In genomic region chr6:72968704-72969103, GRCh38 we compare ENCODE assay signal across 16 cellular contexts.
A peak's percentile ranks its signal among the peaks of the same experiment; 100 is the strongest.
DNase-seq lines count a peak whose midpoint lies in the region; ATAC-seq, FAIRE-seq and TF ChIP-seq lines count a peak whose summit lies in the region.
"Had no signal": no experiment of that assay in that cellular context is flagged by ENCODE, and none has a peak within 500 bp of the region (broad histone marks: within the 10 kb centered on the region; RNA-seq: fewer than 3 reads in every experiment).

No MANE protein-coding gene starts in this region.

- no peak overlapping the region for H2AFZ ChIP-seq in keratinocyte (ENCODE audit: control insufficient read depth, low read length)

- no peaks in the 10 kb centered on the region for H3K36me3 ChIP-seq in keratinocyte (ENCODE audit: control insufficient read depth in 2 of 2, extremely low read depth in 1 of 2, insufficient read depth in 2 of 2, low read length in 2 of 2)
- H3K36me3 ChIP-seq: heart left ventricle had no signal

- ATAC-seq in SK-N-SH treated with all-trans-retinoic acid at 6 μM for 48 hours = 0 out of 3 replicates have a peak, but pooled peaks have one; percentile 22
- ATAC-seq: heart left ventricle; natural killer cell treated with Interleukin-12 subunit alpha and Interleukin-12 subunit beta and Interleukin-15 and Interleukin-18, amount 100 ng/mL, for 72 hours had no signal

- peaks cover 15% of the 10 kb centered on the region for H3K4me1 ChIP-seq in keratinocyte (ENCODE audit: control insufficient read depth, extremely low read depth, insufficient read depth, low read length)
- H3K4me1 ChIP-seq: heart left ventricle had no signal

- dilution Hi-C loops in keratinocyte (cut with MboI; ENCODE audit: extremely low pct_ligation_motif_present, low sequenced_read_pairs) = no loop called here

- DNase-seq in Daoy (ENCODE audit: low read depth) (peak; percentile 42), LHCN-M2 (ENCODE audit: low read depth) (peak; percentile 89), keratinocyte (ENCODE audit: low read depth, low spot score) (peak; percentile 58), UCSD-AML1 (lab: John Stamatoyannopoulos, UW; ENCODE audit: unreplicated experiment) (no peak), SKM-1 treated with dmso at 0.1 percent for 144 hours (lab: John Stamatoyannopoulos, UW; ENCODE audit: unreplicated experiment) (no peak), GM10248 (ENCODE audit: extremely low spot score) (no peak)
- DNase-seq in effector CD4-positive, alpha-beta T cell = no peak
- DNase-seq: activated CD4-positive, alpha-beta T cell treated with anti-CD3 and anti-CD28 coated beads for 48 hours; DMS79 treated with DMSO at 0.1 percent for 48 hours; heart left ventricle; MM.1S; NCI-H2171; T-helper 2 cell had no signal

- no peaks in the 10 kb centered on the region for H3K79me2 ChIP-seq in keratinocyte (ENCODE audit: control insufficient read depth, insufficient read depth, low read length)

- no peak overlapping the region for H3K9ac ChIP-seq in keratinocyte (ENCODE audit: control insufficient read depth, extremely low read depth, insufficient read depth, low read length)
- H3K9ac ChIP-seq: BLaER1 had no signal

- POLR2A ChIA-PET in GM10248 (lab: Yijun Ruan, JAX) = no interaction called here

- CTCF ChIA-PET in GM10248 (lab: Yijun Ruan, JAX) = interaction anchor here (0.9 kb wide), 1 partner anchor 81 kb away, joined by 3 read pairs; no protein-coding TSS in a partner anchor

- H3K27ac ChIP-seq in keratinocyte (ENCODE audit: control insufficient read depth, insufficient read depth, low read length) = peak overlapping the region; percentile 59
- H3K27ac ChIP-seq: BLaER1, heart left ventricle had no signal

- TF ChIP-seq CTCF in keratinocyte (optimal IDR thresholded peaks at IDR 0.05 in 1 of 3, IDR thresholded peaks at IDR 0.05 in 1 of 3, conservative IDR thresholded peaks at IDR 0.05 in 1 of 3; ENCODE audit: extremely low read depth in 1 of 3, insufficient read depth in 2 of 3, low read length in 3 of 3) (no peak), GM10248 (IDR thresholded peaks at IDR 0.05; ENCODE audit: control extremely low read depth, extremely low read depth, low read depth, missing control alignments) (no peak)

- no peaks in the 10 kb centered on the region for H3K9me3 ChIP-seq in keratinocyte (ENCODE audit: control insufficient read depth, low read depth, low read length)
- H3K9me3 ChIP-seq: heart left ventricle had no signal

- H3K4me2 ChIP-seq in keratinocyte (ENCODE audit: control insufficient read depth, extremely low read depth, insufficient read depth, low read depth, low read length) = no peak overlapping the region
- H3K4me2 ChIP-seq: BLaER1 had no signal

- no peak overlapping the region for H3K4me3 ChIP-seq in keratinocyte (ENCODE audit: control insufficient read depth in 2 of 3, extremely low read depth in 1 of 3, insufficient read depth in 2 of 3, low read depth in 1 of 3, low read length in 3 of 3)
- H3K4me3 ChIP-seq: BLaER1, heart left ventricle had no signal

- H4K20me1 ChIP-seq in keratinocyte (ENCODE audit: control insufficient read depth, extremely low read depth, insufficient read depth, low read length) = no peaks in the 10 kb centered on the region
- H4K20me1 ChIP-seq: BLaER1 had no signal

- no peaks in the 10 kb centered on the region for H3K27me3 ChIP-seq in keratinocyte (ENCODE audit: control insufficient read depth, extremely low read depth, insufficient read depth, low read length)
- H3K27me3 ChIP-seq: BLaER1, heart left ventricle had no signal

- H3K9me1 ChIP-seq in keratinocyte (ENCODE audit: control insufficient read depth, extremely low read depth, insufficient read depth, low read length) = no peaks in the 10 kb centered on the region

- FAIRE-seq in keratinocyte (lab: Jason Lieb, UNC) = peak; percentile 94

TF ChIP-seq in SK-N-SH treated with all-trans-retinoic acid at 6 μM for 48 hours, 23 proteins besides CTCF, POLR2A, EP300 and RAD21 (continues in another document):
- no peak for TF ChIP-seq RARB (CRISPR knock-in tag; IDR thresholded peaks at IDR 0.05)
- no peak for TF ChIP-seq TCF4 (CRISPR knock-in tag; IDR thresholded peaks at IDR 0.05; ENCODE audit: borderline replicate concordance)
- TF ChIP-seq PATZ1 (CRISPR knock-in tag; IDR thresholded peaks at IDR 0.05; ENCODE audit: borderline replicate concordance) = no peak
- no peak for TF ChIP-seq SNAI2 (CRISPR knock-in tag; IDR thresholded peaks at IDR 0.05)
- no peak for TF ChIP-seq POU6F1 (CRISPR knock-in tag; IDR thresholded peaks at IDR 0.05; ENCODE audit: borderline replicate concordance, low read depth)
- TF ChIP-seq CSRNP3 (CRISPR knock-in tag; IDR thresholded peaks at IDR 0.05) = no peak
- no peak for TF ChIP-seq ZFP30 (CRISPR knock-in tag; IDR thresholded peaks at IDR 0.05)
- TF ChIP-seq TSHZ2 (CRISPR knock-in tag; IDR thresholded peaks at IDR 0.05) = no peak
- no peak for TF ChIP-seq GLIS3 (CRISPR knock-in tag; IDR thresholded peaks at IDR 0.05)
- TF ChIP-seq, protein P1, sequence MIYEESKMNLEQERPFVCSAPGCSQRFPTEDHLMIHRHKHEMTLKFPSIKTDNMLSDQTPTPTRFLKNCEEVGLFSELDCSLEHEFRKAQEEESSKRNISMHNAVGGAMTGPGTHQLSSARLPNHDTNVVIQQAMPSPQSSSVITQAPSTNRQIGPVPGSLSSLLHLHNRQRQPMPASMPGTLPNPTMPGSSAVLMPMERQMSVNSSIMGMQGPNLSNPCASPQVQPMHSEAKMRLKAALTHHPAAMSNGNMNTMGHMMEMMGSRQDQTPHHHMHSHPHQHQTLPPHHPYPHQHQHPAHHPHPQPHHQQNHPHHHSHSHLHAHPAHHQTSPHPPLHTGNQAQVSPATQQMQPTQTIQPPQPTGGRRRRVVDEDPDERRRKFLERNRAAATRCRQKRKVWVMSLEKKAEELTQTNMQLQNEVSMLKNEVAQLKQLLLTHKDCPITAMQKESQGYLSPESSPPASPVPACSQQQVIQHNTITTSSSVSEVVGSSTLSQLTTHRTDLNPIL (CRISPR knock-in tag; IDR thresholded peaks at IDR 0.05; ENCODE audit: low read depth) = no peak

Comparison
In these comparisons a context has a peak if more than half of its experiments do, and no peak if none do; other contexts are left out.
1. DNase-seq: peak in Daoy (single experiment), LHCN-M2 (single experiment) and keratinocyte (single experiment); none in effector CD4-positive, alpha-beta T cell (single experiment), UCSD-AML1 (single experiment), SKM-1 treated with dmso at 0.1 percent for 144 hours (single experiment) and GM10248 (single experiment).